Comparison of ENCODE assay signal across 8 cellular contexts in the genomic region with DNA sequence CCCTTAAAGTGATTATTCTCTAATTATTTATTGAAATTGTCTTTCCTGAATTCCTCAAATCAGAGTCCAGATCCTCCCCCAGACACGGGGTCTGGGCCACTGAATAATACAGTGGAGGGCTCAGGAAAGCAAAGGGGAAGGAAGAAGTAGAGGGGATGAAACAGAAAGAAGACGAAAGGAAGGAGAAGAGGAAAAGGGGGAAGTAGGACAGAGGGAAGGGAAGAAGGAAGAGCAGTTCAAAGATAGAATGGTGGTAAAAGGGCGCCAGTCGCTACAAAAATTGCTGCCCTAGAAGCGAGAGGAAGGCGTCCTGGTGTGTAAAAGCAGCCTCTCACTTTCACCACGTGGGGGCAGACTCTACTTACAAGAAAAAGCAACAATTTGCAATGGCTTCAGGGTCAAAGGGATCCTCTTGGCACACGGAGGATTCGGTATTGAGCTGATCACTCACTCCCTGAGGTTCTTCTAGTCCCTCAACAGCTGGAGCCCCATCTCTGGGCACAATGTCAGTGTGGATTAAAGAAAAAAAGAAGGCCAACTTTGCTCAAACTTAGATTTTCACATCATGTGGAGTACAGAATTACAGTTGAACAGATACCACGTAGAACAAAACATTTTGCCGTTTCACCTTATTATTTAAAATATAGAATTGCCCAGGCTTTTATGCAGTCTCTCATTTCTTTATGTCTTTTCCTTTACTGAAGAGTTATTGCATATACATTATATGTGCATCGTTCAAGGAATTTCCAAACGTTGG. TPM values are rescaled to one million over a fixed set of nuclear protein-coding genes. Genes with fewer than 3 reads are reported as not detected.
A peak's percentile ranks its signal among the peaks of the same experiment; 100 is the strongest.
DNase-seq lines count a peak whose midpoint lies in the region; ATAC-seq and TF ChIP-seq lines count a peak whose summit lies in the region.

No MANE protein-coding gene starts in this region.

- ATAC-seq in DND-41 (ENCODE audit: insufficient read depth, low read depth) = peak; percentile 79
- ATAC-seq in T-cell (replicated peaks in 1 of 4) = peak; percentile 75 to 80 (median 76)
- ATAC-seq in sciatic nerve = peak; percentile 78

- H4K20me1 ChIP-seq in DND-41 (ENCODE audit: insufficient read depth, low read length) = no peaks in the 10 kb centered on the region

- no peaks in the 10 kb centered on the region for H3K79me2 ChIP-seq in DND-41 (ENCODE audit: insufficient read depth, low read length)

- DNase-seq in DND-41 (peak; percentile 76), NCI-H146 (lab: John Stamatoyannopoulos, UW) (peak; percentile 77), T-cell (peak; percentile 31 to 76 (median 56)), adipocyte (ENCODE audit: low read depth) (peak; percentile 82), right atrium auricular region (ENCODE audit: low spot score) (peak; percentile 78), sciatic nerve (ENCODE audit: low spot score) (peak; percentile 61), posterior vena cava (ENCODE audit: low spot score) (no peak)

- H3K9me3 ChIP-seq in DND-41 (ENCODE audit: insufficient read depth, low read length, severe bottlenecking) (no peaks in the 10 kb centered on the region), HEK293 (ENCODE audit: control insufficient read depth, insufficient read depth, low read depth, low read length) (no peaks in the 10 kb centered on the region), adipocyte (ENCODE audit: control insufficient read depth, low read length) (no peaks in the 10 kb centered on the region), right atrium auricular region (no peaks in the 10 kb centered on the region)

- H2AFZ ChIP-seq in DND-41 (ENCODE audit: low read depth, low read length) = peak overlapping the region; percentile 55; the same call in 1 of the 2 replicates

- POLR2A ChIA-PET in HEK293 (lab: Yijun Ruan, JAX) = interaction anchor here (0.7 kb wide), 1 partner anchor 130 kb away, joined by 4 read pairs; no protein-coding TSS in a partner anchor
- POLR2A ChIA-PET in T-cell (lab: Charles Lee) = interaction anchor here in 1 of 2 donors (0.6 to 0.7 kb wide), 3 partner anchors 13 to 1416 kb away, joined by 3 read pairs; no protein-coding TSS in a partner anchor

- H3K27ac ChIP-seq in DND-41 (ENCODE audit: low read length) (no peak overlapping the region), HEK293 (ENCODE audit: extremely low read depth, low read depth, low read length) (no peak overlapping the region), right atrium auricular region (no peak overlapping the region)

- H3K27me3 ChIP-seq in DND-41 (ENCODE audit: insufficient read depth, low read length, poor library complexity) (peaks cover 12% of the 10 kb centered on the region), adipocyte (replicated peaks; ENCODE audit: control insufficient read depth, insufficient read depth, low read length) (no peaks in the 10 kb centered on the region), right atrium auricular region (no peaks in the 10 kb centered on the region)

- H3K4me1 ChIP-seq in DND-41 (ENCODE audit: insufficient read depth, low read length) = peaks cover 27% of the 10 kb centered on the region
- peaks cover 11% of the 10 kb centered on the region; the same call in 1 of the 2 replicates for H3K4me1 ChIP-seq in HEK293 (ENCODE audit: control insufficient read depth, insufficient read depth, low read length)
- peaks cover 14% of the 10 kb centered on the region for H3K4me1 ChIP-seq in adipocyte (ENCODE audit: control insufficient read depth, insufficient read depth, low read length)
- H3K4me1 ChIP-seq in right atrium auricular region = no peaks in the 10 kb centered on the region

- H3K4me3 Mint-ChIP-seq in T-cell = peak overlapping the region in 2 of 3 donors; percentile 42 to 54

- H3K36me3 ChIP-seq in DND-41 (ENCODE audit: insufficient read depth, low read length) = no peaks in the 10 kb centered on the region
- H3K36me3 ChIP-seq in HEK293 (ENCODE audit: control insufficient read depth in 2 of 2, insufficient read depth in 1 of 2, low read length in 2 of 2) = no peaks in the 10 kb centered on the region
- no peaks in the 10 kb centered on the region for H3K36me3 ChIP-seq in adipocyte (ENCODE audit: control insufficient read depth, insufficient read depth, low read length, severe bottlenecking)
- H3K36me3 ChIP-seq in right atrium auricular region = no peaks in the 10 kb centered on the region

- CTCF ChIA-PET in HEK293 (lab: Yijun Ruan, JAX) (interaction anchor here (0.6 to 8.2 kb wide), 39 partner anchors 9 to 1606 kb away, joined by 3 to 230 read pairs (median 4); no protein-coding TSS in a partner anchor), T-cell (lab: Charles Lee) (interaction anchor here (0.5 to 5.5 kb wide), 33 partner anchors 8 to 1602 kb away, joined by 3 to 56 read pairs (median 4); no protein-coding TSS in a partner anchor)

- no peaks in the 10 kb centered on the region for H3K36me3 Mint-ChIP-seq in T-cell

- peak overlapping the region; percentile 48 to 69 for H3K27ac Mint-ChIP-seq in T-cell

- peaks cover 30 to 36% (median 30%) of the 10 kb centered on the region in 3 donors for H3K4me1 Mint-ChIP-seq in T-cell

- no peaks in the 10 kb centered on the region for H3K9me3 Mint-ChIP-seq in T-cell

- TF ChIP-seq CTCF in DND-41 (IDR thresholded peaks at IDR 0.05; ENCODE audit: borderline replicate concordance, extremely low read depth, low read length, poor library complexity, severe bottlenecking) (peak; percentile 89), HEK293 (tag by site-specific recombination; IDR thresholded peaks at IDR 0.05) (peak; percentile 73), right atrium auricular region (IDR thresholded peaks at IDR 0.05) (peak; percentile 61 to 90)

- H3K4me2 ChIP-seq in DND-41 (ENCODE audit: insufficient read depth, low read length) = 0 out of 2 replicates have a peak overlapping the region, but pooled peaks have one; percentile 20

- intact Hi-C loops in sciatic nerve (cut with DNase I) = loop anchor here (5.0 kb wide), 2 partner anchors 128 to 593 kb away; no protein-coding TSS in a partner anchor
- intact Hi-C loops in posterior vena cava (cut with DNase I) = loop anchor here (2.0 to 5.0 kb wide), 4 partner anchors 128 to 597 kb away; no protein-coding TSS in a partner anchor

- H3K4me3 ChIP-seq in DND-41 (ENCODE audit: low read depth in 1 of 2, low read length in 2 of 2) (no peak overlapping the region), HEK293 (ENCODE audit: low read depth, low read length) (no peak overlapping the region), adipocyte (ENCODE audit: low read length) (no peak overlapping the region), right atrium auricular region (no peak overlapping the region)

- H3K9ac ChIP-seq in DND-41 (ENCODE audit: low read depth, low read length) (no peak overlapping the region), adipocyte (ENCODE audit: low read length) (no peak overlapping the region)

- peaks cover 5 to 12% of the 10 kb centered on the region in 2 donors for H3K27me3 Mint-ChIP-seq in T-cell

TF ChIP-seq in HEK293, 187 proteins besides CTCF, POLR2A, EP300 and RAD21 (continues in another document):
- TF ChIP-seq ZNF654 (tag by site-specific recombination; IDR thresholded peaks at IDR 0.05; ENCODE audit: low read depth) (peak; percentile 95), SCRT1 (tag by site-specific recombination; IDR thresholded peaks at IDR 0.05; ENCODE audit: borderline replicate concordance) (0 out of 2 replicates have a peak, but pooled peaks have one; percentile 28), ZBTB48 (tag by site-specific recombination; IDR thresholded peaks at IDR 0.05) (peak; percentile 72; the same call in 1 of the 2 replicates), TCF7L2 (IDR thresholded peaks at IDR 0.05; ENCODE audit: borderline replicate concordance, low read depth, low read length) (no peak), ZNF660 (tag by site-specific recombination; IDR thresholded peaks at IDR 0.05) (0 out of 2 replicates have a peak, but pooled peaks have one; percentile 18), ZNF404 (tag by site-specific recombination; IDR thresholded peaks at IDR 0.05) (no peak), ZNF140 (tag by site-specific recombination; IDR thresholded peaks at IDR 0.05) (no peak), ZBTB17 (tag by site-specific recombination; IDR thresholded peaks at IDR 0.05) (peak; percentile 47), ZBTB8A (tag by site-specific recombination; IDR thresholded peaks at IDR 0.05) (0 out of 2 replicates have a peak, but pooled peaks have one; percentile 35), ZNF2 (tag by site-specific recombination; IDR thresholded peaks at IDR 0.05) (0 out of 2 replicates have a peak, but pooled peaks have one; percentile 34), SCRT2 (tag by site-specific recombination; IDR thresholded peaks at IDR 0.05) (peak; percentile 52; the same call in 1 of the 2 replicates), SP7 (tag by site-specific recombination; IDR thresholded peaks at IDR 0.05) (0 out of 2 replicates have a peak, but pooled peaks have one; percentile 32)

RNA-seq across cellular contexts. Expression of a gene that starts 31.4 kb away (rescaled TPM):
- not detected for total RNA-seq in T-cell
- not detected for total RNA-seq in right atrium auricular region
- not detected for total RNA-seq in sciatic nerve
- total RNA-seq in posterior vena cava = not detected
